1 cellular context compared by ENCODE assay signal in the genomic region with DNA sequence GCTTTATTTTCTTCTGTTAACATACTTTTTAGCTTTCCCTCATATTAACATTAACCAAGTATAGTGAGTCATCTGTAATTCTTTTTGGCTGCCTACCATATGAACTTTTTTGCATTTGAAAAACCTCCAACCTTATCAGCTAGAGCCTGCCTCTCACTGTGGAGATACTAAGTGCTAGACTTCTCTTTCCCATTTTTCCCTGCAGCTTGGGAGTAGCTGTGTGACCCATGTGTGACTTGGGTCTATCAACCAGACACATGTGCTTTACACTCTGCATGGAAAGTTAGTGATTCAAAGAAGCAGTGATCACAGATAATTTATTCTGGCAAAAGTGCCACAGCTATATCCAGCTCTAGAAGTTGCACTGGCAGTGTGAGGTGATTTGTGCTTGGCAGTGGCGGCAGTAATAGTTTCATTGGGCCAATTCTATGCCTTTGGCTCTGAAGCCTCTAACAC.
TF ChIP-seq lines count a peak whose summit lies in the region.

No MANE protein-coding gene starts in this region.

TF ChIP-seq in SK-N-SH, 30 proteins besides CTCF, POLR2A, EP300 and RAD21:
- TF ChIP-seq RXRA (IDR thresholded peaks at IDR 0.05; ENCODE audit: borderline replicate concordance, low read depth): no peak
- peak; percentile 36; the same call in 1 of the 2 replicates for TF ChIP-seq JUND (IDR thresholded peaks at IDR 0.05)
- peak; percentile 47; the same call in 1 of the 2 replicates for TF ChIP-seq NFIC (IDR thresholded peaks at IDR 0.05; ENCODE audit: borderline replicate concordance)
- TF ChIP-seq ELF1 (IDR thresholded peaks at IDR 0.05): no peak
- TF ChIP-seq IRF3 (IDR thresholded peaks at IDR 0.05; ENCODE audit: low read depth, low read length): no peak
- no peak for TF ChIP-seq SIN3A (IDR thresholded peaks at IDR 0.05; ENCODE audit: borderline replicate concordance, low read depth, low read length)
- TF ChIP-seq GATA2 (CRISPR knock-in tag; IDR thresholded peaks at IDR 0.05): no peak
- TF ChIP-seq MAX (IDR thresholded peaks at IDR 0.05; ENCODE audit: low read depth): no peak
- TF ChIP-seq RCOR1 (IDR thresholded peaks at IDR 0.05; ENCODE audit: low read length): no peak
- no peak for TF ChIP-seq MEF2A (IDR thresholded peaks at IDR 0.05; ENCODE audit: borderline replicate concordance, low read depth)
- TF ChIP-seq USF1 (IDR thresholded peaks at IDR 0.05; ENCODE audit: borderline replicate concordance, low read depth): no peak
- no peak for TF ChIP-seq PBX3 (IDR thresholded peaks at IDR 0.05)
- 0 out of 2 replicates have a peak, but pooled peaks have one; percentile 10 for TF ChIP-seq TCF12 (IDR thresholded peaks at IDR 0.05)
- TF ChIP-seq SMC3 (IDR thresholded peaks at IDR 0.05; ENCODE audit: low read depth, low read length): no peak
- TF ChIP-seq FOSL2 (IDR thresholded peaks at IDR 0.05; ENCODE audit: borderline replicate concordance, low read depth): peak; percentile 43; the same call in 1 of the 2 replicates
- TF ChIP-seq YY1 (IDR thresholded peaks at IDR 0.05; ENCODE audit: low read depth): no peak
- TF ChIP-seq GABPA (IDR thresholded peaks at IDR 0.05; ENCODE audit: low read depth): no peak
- TF ChIP-seq, protein P1, sequence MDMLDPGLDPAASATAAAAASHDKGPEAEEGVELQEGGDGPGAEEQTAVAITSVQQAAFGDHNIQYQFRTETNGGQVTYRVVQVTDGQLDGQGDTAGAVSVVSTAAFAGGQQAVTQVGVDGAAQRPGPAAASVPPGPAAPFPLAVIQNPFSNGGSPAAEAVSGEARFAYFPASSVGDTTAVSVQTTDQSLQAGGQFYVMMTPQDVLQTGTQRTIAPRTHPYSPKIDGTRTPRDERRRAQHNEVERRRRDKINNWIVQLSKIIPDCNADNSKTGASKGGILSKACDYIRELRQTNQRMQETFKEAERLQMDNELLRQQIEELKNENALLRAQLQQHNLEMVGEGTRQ (IDR thresholded peaks at IDR 0.05; ENCODE audit: borderline replicate concordance, low read depth, low read length): no peak
- TF ChIP-seq, protein P2, sequence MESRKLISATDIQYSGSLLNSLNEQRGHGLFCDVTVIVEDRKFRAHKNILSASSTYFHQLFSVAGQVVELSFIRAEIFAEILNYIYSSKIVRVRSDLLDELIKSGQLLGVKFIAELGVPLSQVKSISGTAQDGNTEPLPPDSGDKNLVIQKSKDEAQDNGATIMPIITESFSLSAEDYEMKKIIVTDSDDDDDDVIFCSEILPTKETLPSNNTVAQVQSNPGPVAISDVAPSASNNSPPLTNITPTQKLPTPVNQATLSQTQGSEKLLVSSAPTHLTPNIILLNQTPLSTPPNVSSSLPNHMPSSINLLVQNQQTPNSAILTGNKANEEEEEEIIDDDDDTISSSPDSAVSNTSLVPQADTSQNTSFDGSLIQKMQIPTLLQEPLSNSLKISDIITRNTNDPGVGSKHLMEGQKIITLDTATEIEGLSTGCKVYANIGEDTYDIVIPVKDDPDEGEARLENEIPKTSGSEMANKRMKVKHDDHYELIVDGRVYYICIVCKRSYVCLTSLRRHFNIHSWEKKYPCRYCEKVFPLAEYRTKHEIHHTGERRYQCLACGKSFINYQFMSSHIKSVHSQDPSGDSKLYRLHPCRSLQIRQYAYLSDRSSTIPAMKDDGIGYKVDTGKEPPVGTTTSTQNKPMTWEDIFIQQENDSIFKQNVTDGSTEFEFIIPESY (IDR thresholded peaks at IDR 0.05; ENCODE audit: borderline replicate concordance, low read depth): no peak
